Comparison of ENCODE assay signal across 21 cellular contexts in genomic region chr1:214219916-214220315, GRCh38.
"Had no signal": no experiment of that assay in that cellular context is flagged by ENCODE, and none has a peak within 500 bp of the region (broad histone marks: within the 10 kb centered on the region; RNA-seq: fewer than 3 reads in every experiment).

No MANE protein-coding gene starts in this region.

- H3K9me3 Mint-ChIP-seq: activated T-cell treated with anti-CD3 and anti-CD28 coated beads, Interleukin-2, amount 50 U/mL, for 24 hours; activated T-helper 2 cell treated with anti-CD3 and anti-CD28 coated beads, Interferon-gamma antibody, Interleukin-2, Interleukin-4, amounts not matched to agents 10 μg/mL and 5 μg/mL and 100 μg/mL, durations not matched to agents 14 hours and 24 hours and 36 hours; immature natural killer cell; stimulated activated naive CD8-positive, alpha-beta T cell treated with anti-CD3 and anti-CD28 coated beads, Interleukin-15, amount 100 ng/mL, for 72 hours had no signal

- DNase-seq: activated CD4-positive, alpha-beta T cell treated with anti-CD3 and anti-CD28 coated beads for 48 hours; activated CD4-positive, CD25-positive, alpha-beta regulatory T cell; activated CD8-positive, alpha-beta T cell treated with anti-CD3 and anti-CD28 coated beads, Interleukin-2, amount 10 ng/mL, durations not matched to agents 7 days and 5 days; activated naive CD4-positive, alpha-beta T cell treated with Interleukin-2 at 50 U/mL for 16 hours; activated T-cell treated with anti-CD3 and anti-CD28 coated beads, Interleukin-2, amount 50 U/mL, for 24 hours; central memory CD4-positive, alpha-beta T cell; gastrocnemius medialis; heart right ventricle; immature natural killer cell; mammary epithelial cell; occipital lobe; stimulated activated naive CD8-positive, alpha-beta T cell treated with anti-CD3 and anti-CD28 coated beads, Interleukin-15, amount 100 ng/mL, for 72 hours; T1000; transverse colon had no signal

- H3K9me3 ChIP-seq: gastrocnemius medialis, heart right ventricle, right atrium auricular region, suprapubic skin, transverse colon had no signal

- H3K36me3 Mint-ChIP-seq: brain, immature natural killer cell had no signal

- H3K27ac Mint-ChIP-seq: activated CD8-positive, alpha-beta T cell treated with anti-CD3 and anti-CD28 coated beads, Interleukin-2, amount 10 ng/mL, durations not matched to agents 7 days and 5 days; activated T-cell treated with anti-CD3 and anti-CD28 coated beads, Interleukin-2, amount 50 U/mL, for 24 hours; activated T-helper 2 cell treated with anti-CD3 and anti-CD28 coated beads, Interferon-gamma antibody, Interleukin-2, Interleukin-4, amounts not matched to agents 10 μg/mL and 5 μg/mL and 100 μg/mL, durations not matched to agents 14 hours and 24 hours and 36 hours; brain; immature natural killer cell; progenitor cell of endocrine pancreas; stimulated activated naive CD8-positive, alpha-beta T cell treated with anti-CD3 and anti-CD28 coated beads, Interleukin-15, amount 100 ng/mL, for 72 hours had no signal

- H3K27ac ChIP-seq: gastrocnemius medialis, heart right ventricle, right atrium auricular region, skin epidermis, suprapubic skin, transverse colon had no signal

- H3K4me3 Mint-ChIP-seq: activated CD8-positive, alpha-beta T cell treated with anti-CD3 and anti-CD28 coated beads, Interleukin-2, amount 10 ng/mL, durations not matched to agents 7 days and 5 days; activated T-cell treated with anti-CD3 and anti-CD28 coated beads, Interleukin-2, amount 50 U/mL, for 24 hours; brain; immature natural killer cell; stimulated activated naive CD8-positive, alpha-beta T cell treated with anti-CD3 and anti-CD28 coated beads, Interleukin-15, amount 100 ng/mL, for 72 hours had no signal

- H3K4me1 ChIP-seq: gastrocnemius medialis had no signal

- H3K4me3 ChIP-seq: gastrocnemius medialis, heart right ventricle, right atrium auricular region, skin epidermis, suprapubic skin, transverse colon had no signal

- H3K27me3 ChIP-seq: gastrocnemius medialis, suprapubic skin had no signal

- H3K36me3 ChIP-seq: gastrocnemius medialis, heart right ventricle, right atrium auricular region, suprapubic skin, transverse colon had no signal

- ATAC-seq: activated CD8-positive, alpha-beta T cell treated with anti-CD3 and anti-CD28 coated beads, Interleukin-2, amount 10 ng/mL, durations not matched to agents 7 days and 5 days; esophagus mucosa; gastrocnemius medialis; heart right ventricle; stimulated activated naive CD8-positive, alpha-beta T cell treated with anti-CD3 and anti-CD28 coated beads, Interleukin-15, amount 100 ng/mL, for 72 hours had no signal

- H3K4me1 Mint-ChIP-seq: immature natural killer cell; stimulated activated naive CD8-positive, alpha-beta T cell treated with anti-CD3 and anti-CD28 coated beads, Interleukin-15, amount 100 ng/mL, for 72 hours had no signal
